ENCODE assay signal across 9 cellular contexts in the genomic region with DNA sequence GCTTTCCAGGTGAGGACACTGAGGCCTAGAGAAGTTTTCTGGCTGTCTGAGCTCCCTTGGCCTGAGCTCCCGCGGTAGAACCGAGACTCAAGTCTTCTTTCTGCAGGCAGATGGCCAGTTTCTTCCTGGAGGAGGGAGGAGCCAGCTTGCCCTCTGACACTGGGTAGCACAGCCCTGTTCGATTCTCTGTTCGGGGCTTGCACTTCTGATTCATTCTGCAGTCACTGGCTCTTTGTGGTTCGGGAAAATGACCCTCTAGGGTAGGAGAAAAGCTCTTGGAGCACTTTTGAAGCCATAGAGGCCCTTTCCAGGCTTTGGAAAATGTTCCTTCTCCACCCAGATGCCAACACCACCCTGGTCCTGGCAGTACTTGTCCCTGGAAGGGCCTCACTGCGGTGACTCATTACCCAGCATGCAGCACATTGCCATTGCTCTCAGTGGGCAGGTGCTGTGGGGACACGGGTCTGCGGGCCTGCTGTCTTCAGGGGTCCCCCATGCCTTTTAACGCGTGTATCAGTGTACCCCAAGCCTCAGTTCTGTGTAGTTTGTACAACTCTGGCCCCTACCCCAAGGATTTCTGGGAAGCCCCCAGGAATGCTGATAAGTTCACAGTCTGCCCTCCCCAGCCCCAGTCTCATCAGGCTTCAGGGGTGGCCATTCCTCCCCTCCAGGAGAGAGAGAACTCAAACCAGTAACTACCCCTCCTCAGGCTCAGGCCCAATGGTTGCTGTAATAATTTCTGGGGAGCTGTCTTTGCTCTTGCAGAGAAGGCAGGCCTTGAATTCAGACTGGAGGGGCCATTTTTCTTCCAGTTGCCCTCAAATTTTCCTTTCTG. TPM values are rescaled to one million over a fixed set of nuclear protein-coding genes. Genes with fewer than 3 reads are reported as not detected.
DNase-seq lines count a peak whose midpoint lies in the region; ATAC-seq, FAIRE-seq and TF ChIP-seq lines count a peak whose summit lies in the region.
"Had no signal": no experiment of that assay in that cellular context is flagged by ENCODE, and none has a peak within 500 bp of the region (broad histone marks: within the 10 kb centered on the region; RNA-seq: fewer than 3 reads in every experiment).

No MANE protein-coding gene starts in this region.

- no peaks in the 10 kb centered on the region for H3K9me3 Mint-ChIP-seq in activated naive CD8-positive, alpha-beta T cell treated with anti-CD3 and anti-CD28 coated beads, Interleukin-2, amount 50 U/mL, for 24 hours

- DNase-seq in DMS 273 treated with DMSO at 0.1 percent for 48 hours (lab: John Stamatoyannopoulos, UW), result peak; percentile 35
- peak in 1 of 2 donors; percentile 67 for DNase-seq in cardiac muscle cell (ENCODE audit: low read depth in 1 of 2, low spot score in 1 of 2)
- peak; percentile 40 for DNase-seq in prostate gland (ENCODE audit: low spot score)
- DNase-seq in GM19239 (ENCODE audit: insufficient read length, low spot score), result no peak
- no peak for DNase-seq in activated naive CD8-positive, alpha-beta T cell treated with anti-CD3 and anti-CD28 coated beads, Interleukin-2, amount 50 U/mL, for 24 hours
- no peak for DNase-seq in cerebellar nuclear complex (lab: John Stamatoyannopoulos, UW)
- DNase-seq in HuH-7 (ENCODE audit: low spot score), result no peak

- peaks cover 52% of the 10 kb centered on the region for H3K4me1 Mint-ChIP-seq in activated naive CD8-positive, alpha-beta T cell treated with anti-CD3 and anti-CD28 coated beads, Interleukin-2, amount 50 U/mL, for 24 hours

- H3K4me3 Mint-ChIP-seq in activated naive CD8-positive, alpha-beta T cell treated with anti-CD3 and anti-CD28 coated beads, Interleukin-2, amount 50 U/mL, for 24 hours, result no peak overlapping the region

- 29% methylated on average over 11 of the region's 11 CpGs for WGBS in prostate gland

- H3K27me3 Mint-ChIP-seq in activated naive CD8-positive, alpha-beta T cell treated with anti-CD3 and anti-CD28 coated beads, Interleukin-2, amount 50 U/mL, for 24 hours, result peaks cover 5% of the 10 kb centered on the region

- no peak for FAIRE-seq in GM19239 (lab: Jason Lieb, UNC)
- FAIRE-seq: G401.6 had no signal

- no peak for ATAC-seq in activated naive CD8-positive, alpha-beta T cell treated with anti-CD3 and anti-CD28 coated beads, Interleukin-2, amount 50 U/mL, for 24 hours

- H3K27me3 ChIP-seq in cardiac muscle cell (no peaks in the 10 kb centered on the region), prostate gland (replicated peaks; ENCODE audit: insufficient read depth) (no peaks in the 10 kb centered on the region)

- H3K4me1 ChIP-seq in cardiac muscle cell (ENCODE audit: low read depth), result peaks cover 22% of the 10 kb centered on the region
- H3K4me1 ChIP-seq in prostate gland (replicated peaks), result peaks cover 15% of the 10 kb centered on the region

- H3K4me3 ChIP-seq in cardiac muscle cell, result no peak overlapping the region
- no peak overlapping the region for H3K4me3 ChIP-seq in prostate gland

- intact Hi-C loops in prostate gland (cut with DNase I), result no loop called here

- no peak for TF ChIP-seq POLR2A in prostate gland (IDR thresholded peaks at IDR 0.05)

- no peaks in the 10 kb centered on the region for H3K36me3 ChIP-seq in cardiac muscle cell
- H3K36me3 ChIP-seq in prostate gland, result no peaks in the 10 kb centered on the region

- peak overlapping the region; percentile 46 for H3K27ac ChIP-seq in VCaP
- H3K27ac ChIP-seq in cardiac muscle cell, result peak overlapping the region; percentile 6
- H3K27ac ChIP-seq in prostate gland, result peak overlapping the region; percentile 59 to 68

- H3K9me3 ChIP-seq in cardiac muscle cell (ENCODE audit: low read depth) (no peaks in the 10 kb centered on the region), prostate gland (no peaks in the 10 kb centered on the region)

- H3K36me3 Mint-ChIP-seq in activated naive CD8-positive, alpha-beta T cell treated with anti-CD3 and anti-CD28 coated beads, Interleukin-2, amount 50 U/mL, for 24 hours (ENCODE audit: low read depth), result no peaks in the 10 kb centered on the region

- TF ChIP-seq CTCF in VCaP (conservative IDR thresholded peaks at IDR 0.05), result no peak
- TF ChIP-seq CTCF in cardiac muscle cell (IDR thresholded peaks at IDR 0.05; ENCODE audit: low read depth, low read length), result no peak
- TF ChIP-seq CTCF in prostate gland (IDR thresholded peaks at IDR 0.05), result no peak

- no peak overlapping the region for H3K27ac Mint-ChIP-seq in activated naive CD8-positive, alpha-beta T cell treated with anti-CD3 and anti-CD28 coated beads, Interleukin-2, amount 50 U/mL, for 24 hours

RNA-seq across cellular contexts. Expression of a gene that starts 11.9 kb away (rescaled TPM):
- total RNA-seq in cardiac muscle cell, result 15.4 and 22.5 TPM in 2 replicates
- 1.9 and 4.8 TPM in 2 replicates for polyA plus RNA-seq in cardiac muscle cell
- 100 to 1,000 TPM in 1 of 2 donors, 10 to 100 TPM in 1; 16.5 to 197 TPM for total RNA-seq in prostate gland

Comparison
In these comparisons a context has a peak if more than half of its experiments do, and no peak if none do; other contexts are left out.
1. DNase-seq: peak in DMS 273 treated with DMSO at 0.1 percent for 48 hours (single experiment) and prostate gland (single experiment); none in GM19239 (single experiment), activated naive CD8-positive, alpha-beta T cell treated with anti-CD3 and anti-CD28 coated beads, Interleukin-2, amount 50 U/mL, for 24 hours (single experiment), cerebellar nuclear complex (0 of 2) and HuH-7 (single experiment).
2. H3K27ac ChIP-seq: peak in every context shown above with its lines; median percentile 64 in prostate gland; 46 in VCaP; 6 in cardiac muscle cell.